ENCODE assay signal across 20 cellular contexts in the genomic region with DNA sequence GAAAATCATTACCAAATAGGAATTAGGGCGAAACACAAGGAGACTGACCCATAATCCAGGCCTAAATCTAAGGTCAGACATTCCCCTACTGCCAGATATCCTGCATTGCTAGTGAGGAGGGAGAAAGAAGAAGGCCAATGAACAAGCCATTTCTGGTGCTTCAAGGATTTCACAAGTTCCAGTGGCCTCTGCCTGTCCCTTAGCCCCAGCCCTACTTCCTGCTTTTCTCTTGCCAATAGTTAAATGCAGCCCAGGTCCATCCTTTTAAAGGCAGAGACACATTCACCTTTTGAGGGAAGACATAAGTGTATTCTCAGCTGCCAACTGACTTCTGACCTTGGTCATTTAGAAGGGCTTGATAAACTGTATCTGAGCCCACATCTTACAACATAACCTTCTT.
"Had no signal": no experiment of that assay in that cellular context is flagged by ENCODE, and none has a peak within 500 bp of the region (broad histone marks: within the 10 kb centered on the region; RNA-seq: fewer than 3 reads in every experiment).

No MANE protein-coding gene starts in this region.

- ATAC-seq: activated CD4-positive, CD25-positive, alpha-beta regulatory T cell treated with anti-CD3 and anti-CD28 coated beads, Interleukin-2, amount 50 U/mL, for 24 hours; activated CD8-positive, alpha-beta T cell treated with anti-CD3 and anti-CD28 coated beads, Interleukin-2, amount 10 ng/mL, durations not matched to agents 7 days and 5 days; activated naive CD8-positive, alpha-beta T cell treated with anti-CD3 and anti-CD28 coated beads, Interleukin-2, amount 50 U/mL, for 24 hours; activated T-cell treated with anti-CD3 and anti-CD28 coated beads, Interleukin-2, amount 50 U/mL, for 4 hours; foreskin keratinocyte; stimulated activated naive CD8-positive, alpha-beta T cell treated with anti-CD3 and anti-CD28 coated beads, Interleukin-15, Interleukin-2, amounts not matched to agents 100 U/mL and 50 U/mL, for 24 hours had no signal

- DNase-seq: activated CD4-positive, alpha-beta T cell treated with anti-CD3 and anti-CD28 coated beads, Interleukin-2, amount 10 ng/mL, durations not matched to agents 7 days and 5 days; activated CD8-positive, alpha-beta T cell treated with anti-CD3 and anti-CD28 coated beads, Interleukin-2, amount 10 ng/mL, durations not matched to agents 7 days and 5 days; activated naive CD4-positive, alpha-beta T cell treated with anti-CD3 and anti-CD28 coated beads, Interleukin-2, amount 10 ng/mL, durations not matched to agents 7 days and 5 days; activated naive CD8-positive, alpha-beta T cell treated with anti-CD3 and anti-CD28 coated beads, Interleukin-2, amount 50 U/mL, for 24 hours; activated T-cell treated with anti-CD3 and anti-CD28 coated beads, Interleukin-2, amount 50 U/mL, for 4 hours; anterior cingulate cortex; brain microvascular endothelial cell; colonic mucosa; midbrain; nephron progenitor cell; nucleus accumbens; stimulated activated naive CD8-positive, alpha-beta T cell treated with anti-CD3 and anti-CD28 coated beads, Interleukin-15, Interleukin-2, amounts not matched to agents 100 U/mL and 50 U/mL, for 24 hours; substantia nigra; uterus had no signal

- H3K4me3 ChIP-seq: colonic mucosa, hepatocyte, lung, skin epidermis, tibial nerve, uterus had no signal
